Comparison of ENCODE assay signal across 9 cellular contexts in the genomic region with DNA sequence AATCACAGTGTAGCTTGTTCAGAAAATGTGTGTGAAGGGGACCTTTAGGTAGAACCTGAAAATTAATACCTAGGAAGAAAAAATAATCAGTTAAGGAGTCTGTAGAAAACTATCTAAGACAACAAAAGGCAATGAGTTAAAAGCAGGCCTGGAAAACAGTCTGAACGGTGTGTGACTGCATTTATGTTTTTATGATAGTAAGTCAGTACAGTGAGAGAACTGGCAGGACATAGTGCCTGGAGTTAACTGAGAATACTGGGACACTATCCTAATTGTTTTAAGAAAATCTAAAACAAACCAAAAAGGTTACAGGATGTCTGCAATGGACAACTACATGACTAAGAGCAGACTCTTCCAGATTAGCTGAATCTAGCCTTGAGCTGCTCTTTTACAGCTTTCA.
"Had no signal": no experiment of that assay in that cellular context is flagged by ENCODE, and none has a peak within 500 bp of the region (broad histone marks: within the 10 kb centered on the region; RNA-seq: fewer than 3 reads in every experiment).

No MANE protein-coding gene starts in this region.

- H3K27ac Mint-ChIP-seq: HFFc6, IgD-negative memory B cell had no signal

- DNase-seq: GM23248, GOT3, H7, HFFc6 had no signal

- H3K4me3 ChIP-seq: GM23248, HAP-1 had no signal

- H3K4me3 Mint-ChIP-seq: HFFc6, IgD-negative memory B cell had no signal

- ATAC-seq: HCT116, HepG2 had no signal

- H3K27ac ChIP-seq: GM23248, HL-60 had no signal

- H3K27me3 Mint-ChIP-seq: IgD-negative memory B cell had no signal

- H3K36me3 ChIP-seq: HAP-1 had no signal
